17 cellular contexts compared by ENCODE assay signal in the genomic region with DNA sequence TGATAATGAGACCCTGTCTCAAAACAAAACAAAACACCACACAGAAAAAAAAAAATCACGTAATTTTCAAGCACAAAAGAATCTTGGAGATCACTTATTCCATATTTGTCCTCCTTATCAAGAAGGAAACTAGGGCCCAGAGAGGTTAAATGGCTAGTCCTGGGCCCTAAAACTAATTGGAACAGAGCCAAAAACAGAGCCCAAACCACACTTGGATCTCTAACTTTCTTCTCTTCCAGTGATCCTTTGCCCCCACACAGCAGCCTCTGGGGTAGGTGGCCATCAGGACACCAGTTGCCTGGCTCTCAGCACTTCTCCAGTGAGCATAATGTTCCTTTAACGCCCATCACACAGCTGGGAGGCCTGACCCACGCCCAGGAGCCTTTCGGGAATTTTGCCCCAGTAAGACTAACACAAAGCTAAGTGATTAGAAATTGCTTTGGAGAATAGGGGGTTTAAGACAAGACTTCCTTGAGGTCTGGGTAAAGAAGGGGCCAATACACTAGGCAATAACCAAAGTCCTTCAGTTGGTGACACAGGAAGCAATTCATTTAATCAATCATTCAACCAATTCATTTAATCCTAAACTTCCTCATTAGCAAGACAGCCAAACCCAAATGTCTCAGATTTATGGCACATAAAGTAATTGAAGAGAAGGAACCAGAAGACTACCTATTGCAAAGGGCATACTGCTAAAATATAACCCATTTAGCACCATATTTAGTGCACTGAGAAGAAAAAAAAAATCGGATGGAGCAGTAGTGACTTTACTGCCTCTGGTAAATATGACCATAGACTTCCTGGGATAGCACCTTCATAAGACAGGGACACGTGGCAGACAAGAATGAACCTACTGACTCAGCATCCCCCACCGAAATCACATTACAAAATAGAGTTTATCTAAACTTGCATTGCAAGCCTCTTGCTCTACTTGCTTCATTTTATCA.
DNase-seq lines count a peak whose midpoint lies in the region; TF ChIP-seq lines count a peak whose summit lies in the region.
"Had no signal": no experiment of that assay in that cellular context is flagged by ENCODE, and none has a peak within 500 bp of the region (broad histone marks: within the 10 kb centered on the region; RNA-seq: fewer than 3 reads in every experiment).

No MANE protein-coding gene starts in this region.

- H3K36me3 Mint-ChIP-seq in brain, result peaks cover 23% of the 10 kb centered on the region
- H3K36me3 Mint-ChIP-seq in nephron (ENCODE audit: low read depth), result peaks cover 9% of the 10 kb centered on the region

- peaks cover 74% of the 10 kb centered on the region for H4K20me1 ChIP-seq in smooth muscle cell (ENCODE audit: low read depth)

- TF ChIP-seq CTCF in brain (conservative IDR thresholded peaks at IDR 0.05) (no peak), nephron (IDR thresholded peaks at IDR 0.05; ENCODE audit: unreplicated experiment in 3 of 3) (no peak), smooth muscle cell (IDR thresholded peaks at IDR 0.05; ENCODE audit: borderline replicate concordance, insufficient read depth, poor library complexity, severe bottlenecking) (no peak)

- H3K9me3 Mint-ChIP-seq in brain (no peaks in the 10 kb centered on the region), nephron (no peaks in the 10 kb centered on the region)
- H3K9me3 Mint-ChIP-seq: CD4-positive, alpha-beta T cell; HFFc6 had no signal

- peaks cover 14% of the 10 kb centered on the region for H3F3A ChIP-seq in smooth muscle cell (ENCODE audit: low read depth)

- H2AFZ ChIP-seq in smooth muscle cell (ENCODE audit: low read depth), result no peak overlapping the region
- H2AFZ ChIP-seq: GM23248 had no signal

- no peak for TF ChIP-seq EP300 in Ishikawa (IDR thresholded peaks at IDR 0.05; ENCODE audit: borderline replicate concordance)

- peaks cover 63% of the 10 kb centered on the region for H3K4me1 ChIP-seq in smooth muscle cell (ENCODE audit: low read depth)

- no peak overlapping the region for H3K4me3 ChIP-seq in smooth muscle cell
- H3K4me3 ChIP-seq: GM23248, SJCRH30 had no signal

- H3K79me2 ChIP-seq in smooth muscle cell (ENCODE audit: low read depth), result peaks cover 69% of the 10 kb centered on the region

- no peak for TF ChIP-seq RAD21 in Ishikawa (IDR thresholded peaks at IDR 0.05; ENCODE audit: low read depth)

- WGBS in smooth muscle cell (ENCODE audit: low lambda C conversion rate), result 72% methylated on average over 7 of the region's 7 CpGs

- H3K4me3 Mint-ChIP-seq in brain (peak overlapping the region in 1 of 5 experiments; percentile 3), nephron (no peak overlapping the region)
- H3K4me3 Mint-ChIP-seq: CD4-positive, alpha-beta T cell; HFFc6 had no signal

- H3K27me3 Mint-ChIP-seq in brain (no peaks in the 10 kb centered on the region), nephron (ENCODE audit: low read depth) (no peaks in the 10 kb centered on the region)

- H3K27ac Mint-ChIP-seq in brain (peak overlapping the region in 3 of 5 experiments; percentile 1 to 91 (median 81)), nephron (peak overlapping the region; percentile 5 to 82 (median 80))
- H3K27ac Mint-ChIP-seq: CD4-positive, alpha-beta T cell; HFFc6 had no signal

- peak overlapping the region; percentile 83 for H3K4me2 ChIP-seq in smooth muscle cell

- H3K9ac ChIP-seq in smooth muscle cell (ENCODE audit: low read depth), result no peak overlapping the region
- H3K9ac ChIP-seq: GM23248 had no signal

- no peak overlapping the region for H3K27ac ChIP-seq in smooth muscle cell (ENCODE audit: low read depth)
- H3K27ac ChIP-seq: GM23248, RWPE1, SJCRH30 had no signal

- no peaks in the 10 kb centered on the region for H3K9me3 ChIP-seq in smooth muscle cell (replicated peaks; ENCODE audit: low read depth)
- H3K9me3 ChIP-seq: BE2C, SJCRH30 had no signal

- no peaks in the 10 kb centered on the region for H3K36me3 ChIP-seq in smooth muscle cell (ENCODE audit: low read depth)
- H3K36me3 ChIP-seq: BE2C, SJCRH30 had no signal

- H3K4me1 Mint-ChIP-seq in brain (peaks cover 56% of the 10 kb centered on the region), nephron (peaks cover 75% of the 10 kb centered on the region)

- no peak for DNase-seq in smooth muscle cell (lab: John Stamatoyannopoulos, UW; ENCODE audit: unreplicated experiment)
- DNase-seq in AG20443 (ENCODE audit: low spot score), result no peak
- no peak for DNase-seq in DMS153 (lab: John Stamatoyannopoulos, UW)
- DNase-seq in NCI-H2029 (lab: John Stamatoyannopoulos, UW), result no peak
- DNase-seq: BE2C; CD4-positive, alpha-beta T cell; DMS79 treated with DMSO at 0.1 percent for 48 hours; GM23248; HFFc6; NCI-H1105 treated with DMSO at 0.1 percent for 48 hours; NCI-H187; NCI-H526 treated with DMSO at 0.1 percent for 48 hours; SJCRH30 had no signal

- H3K27me3 ChIP-seq in smooth muscle cell (ENCODE audit: low read depth), result no peaks in the 10 kb centered on the region
- H3K27me3 ChIP-seq: BE2C, SJCRH30 had no signal

TF ChIP-seq in Ishikawa, 13 proteins besides CTCF, POLR2A, EP300 and RAD21:
- TF ChIP-seq NFIC (IDR thresholded peaks at IDR 0.05) (peak; percentile 34), FOXM1 (IDR thresholded peaks at IDR 0.05; ENCODE audit: borderline replicate concordance, low read depth) (no peak), TCF12 (IDR thresholded peaks at IDR 0.05; ENCODE audit: low read depth) (no peak), CREB1 (IDR thresholded peaks at IDR 0.05; ENCODE audit: low read depth) (no peak), TEAD4 (IDR thresholded peaks at IDR 0.05) (no peak), CEBPB (IDR thresholded peaks at IDR 0.05) (no peak), ZBTB7A (IDR thresholded peaks at IDR 0.05; ENCODE audit: low read depth) (no peak), YY1 (IDR thresholded peaks at IDR 0.05; ENCODE audit: low read depth) (no peak), TAF1 (IDR thresholded peaks at IDR 0.05; ENCODE audit: low read depth) (no peak)
